ENCODE assay signal across 2 cellular contexts in the genomic region with DNA sequence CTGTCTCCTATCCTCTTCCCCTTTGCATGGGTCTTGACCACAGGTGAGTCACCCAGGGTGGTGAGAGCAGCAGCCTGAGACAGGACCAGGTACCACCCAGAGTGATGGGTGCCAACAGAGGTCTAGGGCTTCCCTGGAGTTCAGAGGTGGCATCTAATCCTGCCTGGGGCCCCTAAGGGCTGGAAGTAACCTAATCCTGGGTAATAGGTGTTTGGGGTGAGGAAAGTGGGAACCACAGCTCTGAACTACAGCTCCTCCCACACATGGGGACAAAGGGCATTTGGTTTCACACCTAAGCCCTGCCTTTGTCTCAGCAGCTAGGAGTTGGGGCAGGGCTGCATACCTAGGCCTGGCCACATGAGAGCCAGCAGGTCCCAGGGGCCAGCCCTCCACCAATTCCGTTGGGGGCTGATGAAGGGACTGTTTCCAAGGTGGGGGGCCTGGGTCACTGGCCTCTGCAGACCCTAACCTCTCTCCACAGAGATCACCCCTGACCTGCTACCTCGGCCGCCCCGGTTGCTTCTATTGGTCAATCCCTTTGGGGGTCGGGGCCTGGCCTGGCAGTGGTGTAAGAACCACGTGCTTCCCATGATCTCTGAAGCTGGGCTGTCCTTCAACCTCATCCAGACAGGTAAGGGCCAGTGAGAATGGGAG.
TF ChIP-seq lines count a peak whose summit lies in the region.

No MANE protein-coding gene starts in this region.

TF ChIP-seq in HepG2, 621 proteins besides CTCF, POLR2A, EP300 and RAD21 (continues in another document):
- 0 out of 2 replicates have a peak, but pooled peaks have one; percentile 34 for TF ChIP-seq ZNF614 (CRISPR knock-in tag; IDR thresholded peaks at IDR 0.05; ENCODE audit: borderline replicate concordance)
- TF ChIP-seq ZBTB40 (IDR thresholded peaks at IDR 0.05), result no peak
- TF ChIP-seq ZBTB40 (CRISPR knock-in tag; IDR thresholded peaks at IDR 0.05), result no peak; the same call in 1 of the 2 replicates
- TF ChIP-seq MTA3 (CRISPR knock-in tag; IDR thresholded peaks at IDR 0.05), result no peak
- no peak for TF ChIP-seq HES4 (CRISPR knock-in tag; IDR thresholded peaks at IDR 0.05; ENCODE audit: borderline replicate concordance)
- 0 out of 2 replicates have a peak, but pooled peaks have one; percentile 37 for TF ChIP-seq HOXA5 (CRISPR knock-in tag; IDR thresholded peaks at IDR 0.05)
- TF ChIP-seq ZNF263 (CRISPR knock-in tag; IDR thresholded peaks at IDR 0.05), result peak; percentile 32; the same call in 1 of the 2 replicates
- TF ChIP-seq SKI (IDR thresholded peaks at IDR 0.05; ENCODE audit: partially characterized antibody), result no peak
- TF ChIP-seq ZNF580 (CRISPR knock-in tag; IDR thresholded peaks at IDR 0.05; ENCODE audit: borderline replicate concordance, low read depth), result peak; percentile 26; the same call in 1 of the 2 replicates
- TF ChIP-seq SOX6 (IDR thresholded peaks at IDR 0.05), result no peak
- peak; percentile 60; the same call in 1 of the 2 replicates for TF ChIP-seq SOX6 (CRISPR knock-in tag; IDR thresholded peaks at IDR 0.05)
- TF ChIP-seq, protein P1, sequence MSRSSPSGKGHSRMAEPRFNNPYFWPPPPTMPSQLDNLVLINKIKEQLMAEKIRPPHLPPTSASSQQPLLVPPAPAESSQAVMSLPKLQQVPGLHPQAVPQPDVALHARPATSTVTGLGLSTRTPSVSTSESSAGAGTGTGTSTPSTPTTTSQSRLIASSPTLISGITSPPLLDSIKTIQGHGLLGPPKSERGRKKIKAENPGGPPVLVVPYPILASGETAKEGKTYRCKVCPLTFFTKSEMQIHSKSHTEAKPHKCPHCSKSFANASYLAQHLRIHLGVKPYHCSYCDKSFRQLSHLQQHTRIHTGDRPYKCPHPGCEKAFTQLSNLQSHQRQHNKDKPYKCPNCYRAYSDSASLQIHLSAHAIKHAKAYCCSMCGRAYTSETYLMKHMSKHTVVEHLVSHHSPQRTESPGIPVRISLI (CRISPR knock-in tag; IDR thresholded peaks at IDR 0.05; ENCODE audit: borderline replicate concordance), result no peak

TF ChIP-seq in SK-N-SH treated with all-trans-retinoic acid at 6 μM for 48 hours, 23 proteins besides CTCF, POLR2A, EP300 and RAD21:
- TF ChIP-seq TOX (CRISPR knock-in tag; IDR thresholded peaks at IDR 0.05; ENCODE audit: borderline replicate concordance) (no peak), OSR1 (CRISPR knock-in tag; IDR thresholded peaks at IDR 0.05) (no peak), BACH2 (CRISPR knock-in tag; IDR thresholded peaks at IDR 0.05; ENCODE audit: borderline replicate concordance) (no peak), ISL1 (CRISPR knock-in tag; IDR thresholded peaks at IDR 0.05) (no peak), PPARA (CRISPR knock-in tag; IDR thresholded peaks at IDR 0.05; ENCODE audit: borderline replicate concordance) (no peak), ARNTL (CRISPR knock-in tag; IDR thresholded peaks at IDR 0.05; ENCODE audit: borderline replicate concordance, low read depth) (no peak), ZC3H10 (CRISPR knock-in tag; IDR thresholded peaks at IDR 0.05) (no peak), TCF4 (CRISPR knock-in tag; IDR thresholded peaks at IDR 0.05; ENCODE audit: borderline replicate concordance) (no peak)
- TF ChIP-seq, protein P2, sequence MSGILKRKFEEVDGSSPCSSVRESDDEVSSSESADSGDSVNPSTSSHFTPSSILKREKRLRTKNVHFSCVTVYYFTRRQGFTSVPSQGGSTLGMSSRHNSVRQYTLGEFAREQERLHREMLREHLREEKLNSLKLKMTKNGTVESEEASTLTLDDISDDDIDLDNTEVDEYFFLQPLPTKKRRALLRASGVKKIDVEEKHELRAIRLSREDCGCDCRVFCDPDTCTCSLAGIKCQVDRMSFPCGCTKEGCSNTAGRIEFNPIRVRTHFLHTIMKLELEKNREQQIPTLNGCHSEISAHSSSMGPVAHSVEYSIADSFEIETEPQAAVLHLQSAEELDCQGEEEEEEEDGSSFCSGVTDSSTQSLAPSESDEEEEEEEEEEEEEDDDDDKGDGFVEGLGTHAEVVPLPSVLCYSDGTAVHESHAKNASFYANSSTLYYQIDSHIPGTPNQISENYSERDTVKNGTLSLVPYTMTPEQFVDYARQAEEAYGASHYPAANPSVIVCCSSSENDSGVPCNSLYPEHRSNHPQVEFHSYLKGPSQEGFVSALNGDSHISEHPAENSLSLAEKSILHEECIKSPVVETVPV (CRISPR knock-in tag; IDR thresholded peaks at IDR 0.05), result no peak
- TF ChIP-seq, protein P3, sequence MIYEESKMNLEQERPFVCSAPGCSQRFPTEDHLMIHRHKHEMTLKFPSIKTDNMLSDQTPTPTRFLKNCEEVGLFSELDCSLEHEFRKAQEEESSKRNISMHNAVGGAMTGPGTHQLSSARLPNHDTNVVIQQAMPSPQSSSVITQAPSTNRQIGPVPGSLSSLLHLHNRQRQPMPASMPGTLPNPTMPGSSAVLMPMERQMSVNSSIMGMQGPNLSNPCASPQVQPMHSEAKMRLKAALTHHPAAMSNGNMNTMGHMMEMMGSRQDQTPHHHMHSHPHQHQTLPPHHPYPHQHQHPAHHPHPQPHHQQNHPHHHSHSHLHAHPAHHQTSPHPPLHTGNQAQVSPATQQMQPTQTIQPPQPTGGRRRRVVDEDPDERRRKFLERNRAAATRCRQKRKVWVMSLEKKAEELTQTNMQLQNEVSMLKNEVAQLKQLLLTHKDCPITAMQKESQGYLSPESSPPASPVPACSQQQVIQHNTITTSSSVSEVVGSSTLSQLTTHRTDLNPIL (CRISPR knock-in tag; IDR thresholded peaks at IDR 0.05; ENCODE audit: low read depth), result no peak
- TF ChIP-seq, protein P4, sequence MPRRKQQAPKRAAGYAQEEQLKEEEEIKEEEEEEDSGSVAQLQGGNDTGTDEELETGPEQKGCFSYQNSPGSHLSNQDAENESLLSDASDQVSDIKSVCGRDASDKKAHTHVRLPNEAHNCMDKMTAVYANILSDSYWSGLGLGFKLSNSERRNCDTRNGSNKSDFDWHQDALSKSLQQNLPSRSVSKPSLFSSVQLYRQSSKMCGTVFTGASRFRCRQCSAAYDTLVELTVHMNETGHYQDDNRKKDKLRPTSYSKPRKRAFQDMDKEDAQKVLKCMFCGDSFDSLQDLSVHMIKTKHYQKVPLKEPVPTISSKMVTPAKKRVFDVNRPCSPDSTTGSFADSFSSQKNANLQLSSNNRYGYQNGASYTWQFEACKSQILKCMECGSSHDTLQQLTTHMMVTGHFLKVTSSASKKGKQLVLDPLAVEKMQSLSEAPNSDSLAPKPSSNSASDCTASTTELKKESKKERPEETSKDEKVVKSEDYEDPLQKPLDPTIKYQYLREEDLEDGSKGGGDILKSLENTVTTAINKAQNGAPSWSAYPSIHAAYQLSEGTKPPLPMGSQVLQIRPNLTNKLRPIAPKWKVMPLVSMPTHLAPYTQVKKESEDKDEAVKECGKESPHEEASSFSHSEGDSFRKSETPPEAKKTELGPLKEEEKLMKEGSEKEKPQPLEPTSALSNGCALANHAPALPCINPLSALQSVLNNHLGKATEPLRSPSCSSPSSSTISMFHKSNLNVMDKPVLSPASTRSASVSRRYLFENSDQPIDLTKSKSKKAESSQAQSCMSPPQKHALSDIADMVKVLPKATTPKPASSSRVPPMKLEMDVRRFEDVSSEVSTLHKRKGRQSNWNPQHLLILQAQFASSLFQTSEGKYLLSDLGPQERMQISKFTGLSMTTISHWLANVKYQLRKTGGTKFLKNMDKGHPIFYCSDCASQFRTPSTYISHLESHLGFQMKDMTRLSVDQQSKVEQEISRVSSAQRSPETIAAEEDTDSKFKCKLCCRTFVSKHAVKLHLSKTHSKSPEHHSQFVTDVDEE (CRISPR knock-in tag; IDR thresholded peaks at IDR 0.05), result no peak
